Comparison of ENCODE assay signal across 1 cellular context in genomic region chr6:3259491-3259958, GRCh38.
TF ChIP-seq lines count a peak whose summit lies in the region.

No MANE protein-coding gene starts in this region.

TF ChIP-seq in K562, 482 proteins besides CTCF, POLR2A, EP300 and RAD21 (continued from another document and continues in another):
- TF ChIP-seq NKRF (IDR thresholded peaks at IDR 0.05; ENCODE audit: borderline replicate concordance), result peak; percentile 85; the same call in 1 of the 2 replicates
- no peak for TF ChIP-seq ZNF121 (CRISPR knock-in tag; conservative IDR thresholded peaks at IDR 0.05)
- TF ChIP-seq SMARCA4 (IDR thresholded peaks at IDR 0.05), result peak; percentile 63
- TF ChIP-seq BCOR (IDR thresholded peaks at IDR 0.05), result no peak
- TF ChIP-seq SMARCE1 (IDR thresholded peaks at IDR 0.05), result 0 out of 2 replicates have a peak, but pooled peaks have one; percentile 65
- no peak for TF ChIP-seq HMG20B (CRISPR knock-in tag; IDR thresholded peaks at IDR 0.05)
- no peak for TF ChIP-seq CREB3 (tag; conservative IDR thresholded peaks at IDR 0.05; ENCODE audit: low read depth)
- no peak for TF ChIP-seq ZBTB1 (CRISPR knock-in tag; IDR thresholded peaks at IDR 0.05; ENCODE audit: borderline replicate concordance, low read depth)
- no peak for TF ChIP-seq DIDO1 (tag; IDR thresholded peaks at IDR 0.05; ENCODE audit: low read depth)
- TF ChIP-seq MITF (IDR thresholded peaks at IDR 0.05), result no peak
- no peak for TF ChIP-seq CHD4 (IDR thresholded peaks at IDR 0.05; ENCODE audit: insufficient read depth, insufficient replicate concordance, low read depth, low read length, poor library complexity, severe bottlenecking)
- TF ChIP-seq E2F4 (CRISPR knock-in tag; IDR thresholded peaks at IDR 0.05; ENCODE audit: low read depth), result no peak
- TF ChIP-seq KLF1 (tag; IDR thresholded peaks at IDR 0.05), result no peak
- no peak for TF ChIP-seq ZBTB17 (CRISPR knock-in tag; IDR thresholded peaks at IDR 0.05)
- TF ChIP-seq ATF3 (IDR thresholded peaks at IDR 0.05), result no peak
- TF ChIP-seq ATF3 (CRISPR knock-in tag; conservative IDR thresholded peaks at IDR 0.05), result no peak
- no peak for TF ChIP-seq SIN3B (IDR thresholded peaks at IDR 0.05; ENCODE audit: low read depth)
- TF ChIP-seq HDAC1 (IDR thresholded peaks at IDR 0.05), result peak in 1 of 2 experiments; percentile 90; a peak in 2 of 4 replicates
- TF ChIP-seq TEAD4 (IDR thresholded peaks at IDR 0.05; ENCODE audit: low read length), result no peak
- TF ChIP-seq TEAD4 (CRISPR knock-in tag; IDR thresholded peaks at IDR 0.05; ENCODE audit: borderline replicate concordance), result no peak
- no peak for TF ChIP-seq MED1 (CRISPR knock-in tag; IDR thresholded peaks at IDR 0.05; ENCODE audit: borderline replicate concordance)
- TF ChIP-seq GTF2B (IDR thresholded peaks at IDR 0.05; ENCODE audit: extremely low read depth, insufficient read length), result no peak
- TF ChIP-seq RERE (CRISPR knock-in tag; IDR thresholded peaks at IDR 0.05; ENCODE audit: borderline replicate concordance), result no peak
- TF ChIP-seq PRDM10 (IDR thresholded peaks at IDR 0.05; ENCODE audit: partially characterized antibody), result no peak
- no peak for TF ChIP-seq ZNF699 (CRISPR knock-in tag; IDR thresholded peaks at IDR 0.05; ENCODE audit: insufficient replicate concordance)
- TF ChIP-seq ARHGAP35 (IDR thresholded peaks at IDR 0.05; ENCODE audit: partially characterized antibody), result no peak
- TF ChIP-seq PHF8 (IDR thresholded peaks at IDR 0.05; ENCODE audit: borderline replicate concordance, low read length), result no peak
- TF ChIP-seq RBM14 (IDR thresholded peaks at IDR 0.05; ENCODE audit: borderline replicate concordance, insufficient read depth, low read depth, low read length), result no peak
- TF ChIP-seq MYC (IDR thresholded peaks at IDR 0.05; ENCODE audit: low read depth, low read length), result peak; percentile 5
- no peak for TF ChIP-seq MYC (CRISPR knock-in tag; IDR thresholded peaks at IDR 0.05; ENCODE audit: borderline replicate concordance, low read depth)
- TF ChIP-seq DPF2 (IDR thresholded peaks at IDR 0.05), result peak; percentile 26; the same call in 1 of the 2 replicates
- TF ChIP-seq THAP7 (CRISPR knock-in tag; IDR thresholded peaks at IDR 0.05), result no peak
- TF ChIP-seq FOXK2 (conservative IDR thresholded peaks at IDR 0.05 in 1 of 2, IDR thresholded peaks at IDR 0.05 in 1 of 2; ENCODE audit: low read depth in 2 of 2), result peak in 1 of 2 experiments; percentile 37; a peak in 3 of 4 replicates
- 0 out of 2 replicates have a peak, but pooled peaks have one; percentile 36 for TF ChIP-seq TOE1 (IDR thresholded peaks at IDR 0.05; ENCODE audit: borderline replicate concordance)
- TF ChIP-seq TOE1 (CRISPR knock-in tag; IDR thresholded peaks at IDR 0.05; ENCODE audit: borderline replicate concordance, low read depth), result no peak
- no peak for TF ChIP-seq KAT8 (IDR thresholded peaks at IDR 0.05; ENCODE audit: low read depth)
- TF ChIP-seq ATF4 (CRISPR knock-in tag; IDR thresholded peaks at IDR 0.05), result no peak
- no peak for TF ChIP-seq ZNF124 (CRISPR knock-in tag; IDR thresholded peaks at IDR 0.05)
- TF ChIP-seq TRIM25 (IDR thresholded peaks at IDR 0.05; ENCODE audit: borderline replicate concordance), result no peak
- no peak for TF ChIP-seq ZFP1 (CRISPR knock-in tag; IDR thresholded peaks at IDR 0.05)
- peak; percentile 28 for TF ChIP-seq TAF1 (IDR thresholded peaks at IDR 0.05; ENCODE audit: control insufficient read depth, extremely low read depth, insufficient read depth, low read length, severe bottlenecking)
- no peak for TF ChIP-seq ZNF282 (CRISPR knock-in tag; IDR thresholded peaks at IDR 0.05)
- TF ChIP-seq TRIM24 (IDR thresholded peaks at IDR 0.05), result no peak
